ENCODE assay signal across 33 cellular contexts in genomic region chr3:153216928-153217327, GRCh38.
"Had no signal": no experiment of that assay in that cellular context is flagged by ENCODE, and none has a peak within 500 bp of the region (broad histone marks: within the 10 kb centered on the region; RNA-seq: fewer than 3 reads in every experiment).

No MANE protein-coding gene starts in this region.

- H3K27me3 Mint-ChIP-seq: activated B cell treated with CpG ODN at 0.5 μM for 24 hours; activated CD4-positive, alpha-beta memory T cell treated with anti-CD3 and anti-CD28 coated beads, Interleukin-2, amount 10 ng/mL, durations not matched to agents 7 days and 5 days; activated CD4-positive, alpha-beta T cell treated with anti-CD3 and anti-CD28 coated beads for 36 hours; activated CD4-positive, alpha-beta T cell treated with anti-CD3 and anti-CD28 coated beads, Interleukin-2, amount 10 ng/mL, durations not matched to agents 24 days and 14 days; activated naive CD4-positive, alpha-beta T cell treated with anti-CD3 and anti-CD28 coated beads, Interleukin-2, amount 10 ng/mL, durations not matched to agents 7 days and 5 days; activated naive CD8-positive, alpha-beta T cell treated with anti-CD3 and anti-CD28 coated beads, Interleukin-2, amount 10 ng/mL, durations not matched to agents 7 days and 5 days; activated T-cell treated with anti-CD3 and anti-CD28 coated beads, Interleukin-2, amount 50 U/mL, for 24 hours; brain; dendritic cell treated with granulocyte-macrophage colony-stimulating factor and Interleukin-4, amounts not matched to agents 40 ng/mL and 50 ng/mL, for 4 days; T-helper 17 cell had no signal

- H3K9me3 Mint-ChIP-seq: activated B cell treated with CpG ODN at 0.5 μM for 24 hours; activated naive CD8-positive, alpha-beta T cell treated with anti-CD3 and anti-CD28 coated beads, Interleukin-2, amount 10 ng/mL, durations not matched to agents 7 days and 5 days; activated T-cell treated with anti-CD3 and anti-CD28 coated beads, Interleukin-2, amount 50 U/mL, for 24 hours; activated T-cell treated with anti-CD3 and anti-CD28 coated beads, Interleukin-2, amount 50 U/mL, for 72 hours; brain; dendritic cell treated with granulocyte-macrophage colony-stimulating factor and Interleukin-4, amounts not matched to agents 40 ng/mL and 50 ng/mL, for 4 days; endodermal cell had no signal

- H3K36me3 Mint-ChIP-seq: brain had no signal

- H3K4me3 Mint-ChIP-seq: activated B cell treated with CpG ODN at 0.5 μM for 24 hours; activated CD4-positive, alpha-beta memory T cell treated with anti-CD3 and anti-CD28 coated beads, Interleukin-2, amount 10 ng/mL, durations not matched to agents 7 days and 5 days; activated CD4-positive, alpha-beta T cell treated with anti-CD3 and anti-CD28 coated beads for 36 hours; activated CD4-positive, alpha-beta T cell treated with anti-CD3 and anti-CD28 coated beads, Interleukin-2, amount 10 ng/mL, durations not matched to agents 24 days and 14 days; activated naive CD4-positive, alpha-beta T cell treated with anti-CD3 and anti-CD28 coated beads, Interleukin-2, amount 10 ng/mL, durations not matched to agents 7 days and 5 days; activated naive CD8-positive, alpha-beta T cell treated with anti-CD3 and anti-CD28 coated beads, Interleukin-2, amount 10 ng/mL, durations not matched to agents 7 days and 5 days; activated T-cell treated with anti-CD3 and anti-CD28 coated beads, Interleukin-2, amount 50 U/mL, for 24 hours; activated T-cell treated with anti-CD3 and anti-CD28 coated beads, Interleukin-2, amount 50 U/mL, for 72 hours; brain; dendritic cell treated with granulocyte-macrophage colony-stimulating factor and Interleukin-4, amounts not matched to agents 40 ng/mL and 50 ng/mL, for 4 days; endodermal cell; T-helper 17 cell; T-helper 2 cell treated with Interferon-gamma antibody and Interleukin-4, amounts not matched to agents 5 μg/mL and 100 μg/mL, for 36 hours had no signal

- H3K27ac ChIP-seq: ascending aorta, breast epithelium, cardiac muscle cell, coronary artery, dorsolateral prefrontal cortex, esophagus muscularis mucosa, foreskin keratinocyte, gastrocnemius medialis, WERI-Rb-1 had no signal

- ATAC-seq: activated CD4-positive, alpha-beta T cell treated with anti-CD3 and anti-CD28 coated beads for 36 hours; activated naive CD4-positive, alpha-beta T cell treated with anti-CD3 and anti-CD28 coated beads, Interleukin-2, amount 50 U/mL, for 72 hours; activated T-cell treated with anti-CD3 and anti-CD28 coated beads, Interleukin-2, amount 50 U/mL, for 72 hours; foreskin keratinocyte; gastrocnemius medialis; T-helper 17 cell had no signal

- H3K36me3 ChIP-seq: ascending aorta, breast epithelium, cardiac muscle cell, esophagus muscularis mucosa, gastrocnemius medialis, WERI-Rb-1 had no signal

- H3K27ac Mint-ChIP-seq: activated B cell treated with CpG ODN at 0.5 μM for 24 hours; activated CD4-positive, alpha-beta memory T cell treated with anti-CD3 and anti-CD28 coated beads, Interleukin-2, amount 10 ng/mL, durations not matched to agents 7 days and 5 days; activated CD4-positive, alpha-beta T cell treated with anti-CD3 and anti-CD28 coated beads for 36 hours; activated CD4-positive, alpha-beta T cell treated with anti-CD3 and anti-CD28 coated beads, Interleukin-2, amount 10 ng/mL, durations not matched to agents 24 days and 14 days; activated naive CD4-positive, alpha-beta T cell treated with anti-CD3 and anti-CD28 coated beads, Interleukin-2, amount 10 ng/mL, durations not matched to agents 7 days and 5 days; activated naive CD4-positive, alpha-beta T cell treated with anti-CD3 and anti-CD28 coated beads, Interleukin-2, amount 50 U/mL, for 72 hours; activated naive CD8-positive, alpha-beta T cell treated with anti-CD3 and anti-CD28 coated beads, Interleukin-2, amount 10 ng/mL, durations not matched to agents 7 days and 5 days; activated T-cell treated with anti-CD3 and anti-CD28 coated beads, Interleukin-2, amount 50 U/mL, for 24 hours; activated T-cell treated with anti-CD3 and anti-CD28 coated beads, Interleukin-2, amount 50 U/mL, for 72 hours; brain; dendritic cell treated with granulocyte-macrophage colony-stimulating factor and Interleukin-4, amounts not matched to agents 40 ng/mL and 50 ng/mL, for 4 days; endodermal cell; T-helper 17 cell; T-helper 2 cell treated with Interferon-gamma antibody and Interleukin-4, amounts not matched to agents 5 μg/mL and 100 μg/mL, for 36 hours had no signal

- H3K4me1 Mint-ChIP-seq: brain had no signal

- DNase-seq: activated B cell treated with CpG ODN at 0.5 μM for 24 hours; activated CD4-positive, alpha-beta memory T cell treated with anti-CD3 and anti-CD28 coated beads, Interleukin-2, amount 10 ng/mL, durations not matched to agents 7 days and 5 days; activated CD4-positive, alpha-beta T cell treated with anti-CD3 and anti-CD28 coated beads for 36 hours; activated CD4-positive, CD25-positive, alpha-beta regulatory T cell treated with anti-CD3 and anti-CD28 coated beads, Interleukin-2, amount 50 U/mL, for 72 hours; activated CD8-positive, alpha-beta memory T cell treated with anti-CD3 and anti-CD28 coated beads, Interleukin-2, amount 50 U/mL, for 48 hours; activated gamma-delta T cell; activated naive CD4-positive, alpha-beta T cell; activated naive CD4-positive, alpha-beta T cell treated with anti-CD3 and anti-CD28 coated beads, Interleukin-2, amount 10 ng/mL, durations not matched to agents 7 days and 5 days; activated naive CD8-positive, alpha-beta T cell treated with anti-CD3 and anti-CD28 coated beads, Interleukin-2, amount 10 ng/mL, durations not matched to agents 7 days and 5 days; activated T-cell treated with anti-CD3 and anti-CD28 coated beads for 4 hours; activated T-cell treated with anti-CD3 and anti-CD28 coated beads, Interleukin-2, amount 50 U/mL, for 24 hours; activated T-cell treated with anti-CD3 and anti-CD28 coated beads, Interleukin-2, amount 50 U/mL, for 72 hours; central memory CD4-positive, alpha-beta T cell; dorsolateral prefrontal cortex; effector memory CD4-positive, alpha-beta T cell; endodermal cell; erythroblast; foreskin keratinocyte; gastrocnemius medialis; T-helper 1 cell; T-helper 17 cell; T1000; WERI-Rb-1 had no signal

- H3K9me3 ChIP-seq: ascending aorta, breast epithelium, esophagus muscularis mucosa, gastrocnemius medialis had no signal

- H3K4me3 ChIP-seq: ascending aorta, breast epithelium, cardiac muscle cell, coronary artery, dorsolateral prefrontal cortex, esophagus muscularis mucosa, gastrocnemius medialis had no signal

- H3K27me3 ChIP-seq: ascending aorta, breast epithelium, cardiac muscle cell, dorsolateral prefrontal cortex, esophagus muscularis mucosa, foreskin keratinocyte, gastrocnemius medialis had no signal

- H3K4me1 ChIP-seq: ascending aorta, breast epithelium, gastrocnemius medialis had no signal
